19 cellular contexts compared by ENCODE assay signal in the genomic region with DNA sequence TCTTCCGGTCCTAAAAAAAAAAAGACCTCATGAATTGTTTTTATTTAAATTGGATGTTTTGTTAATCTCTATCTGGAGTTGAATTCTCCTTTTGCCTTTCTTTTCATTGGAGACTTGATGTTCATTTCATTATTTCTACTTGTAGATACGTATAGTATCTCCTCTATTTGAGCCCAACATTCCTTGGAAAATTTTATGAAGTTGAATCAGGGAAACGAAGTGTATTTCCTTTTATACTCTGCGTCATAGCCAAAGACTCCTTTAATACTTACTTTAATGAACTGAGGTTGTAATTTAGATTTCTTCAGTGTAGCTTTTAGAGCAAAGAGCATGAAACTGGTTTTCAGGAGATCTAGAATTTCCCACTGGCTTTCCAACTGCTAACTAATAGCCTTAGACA.
DNase-seq lines count a peak whose midpoint lies in the region; ATAC-seq, FAIRE-seq and TF ChIP-seq lines count a peak whose summit lies in the region.
"Had no signal": no experiment of that assay in that cellular context is flagged by ENCODE, and none has a peak within 500 bp of the region (broad histone marks: within the 10 kb centered on the region; RNA-seq: fewer than 3 reads in every experiment).

No MANE protein-coding gene starts in this region.

- H3K27ac ChIP-seq in astrocyte (ENCODE audit: low read depth, low read length) (no peak overlapping the region), thoracic aorta (peak overlapping the region; percentile 54)

- H3K4me1 Mint-ChIP-seq in HFFc6 (ENCODE audit: low read depth) (peaks cover 43% of the 10 kb centered on the region), astrocyte (ENCODE audit: low read depth, unreplicated experiment) (peaks cover 25% of the 10 kb centered on the region), nephron (peaks cover 45% of the 10 kb centered on the region)
- H3K4me1 Mint-ChIP-seq: CD4-positive, alpha-beta memory T cell had no signal

- DNase-seq in HFFc6 (no peak), astrocyte (ENCODE audit: low read depth) (no peak), thoracic aorta (ENCODE audit: low spot score) (no peak), NAMALWA (ENCODE audit: low spot score) (no peak)
- DNase-seq: Calu3; CD4-positive, alpha-beta memory T cell; DMS53; MG63; NCI-H1105; NCI-H1694 treated with DMSO at 0.1 percent for 48 hours; NCI-H446; NCI-H69; NK-92 treated with Interleukin-12 subunit alpha and Interleukin-12 subunit beta, amount 100 ng/mL, for 24 hours; SIG-M5 had no signal

- peak overlapping the region; percentile 16; the same call in 1 of the 2 replicates for H3K4me3 Mint-ChIP-seq in HFFc6
- H3K4me3 Mint-ChIP-seq in astrocyte (ENCODE audit: unreplicated experiment), result no peak overlapping the region
- no peak overlapping the region for H3K4me3 Mint-ChIP-seq in nephron
- H3K4me3 Mint-ChIP-seq: CD4-positive, alpha-beta memory T cell; GM23338 had no signal

- no peaks in the 10 kb centered on the region for H3K27me3 ChIP-seq in astrocyte (ENCODE audit: insufficient read depth, low read length)
- no peaks in the 10 kb centered on the region for H3K27me3 ChIP-seq in thoracic aorta (replicated peaks; ENCODE audit: insufficient read depth)
- H3K27me3 ChIP-seq: MG63 had no signal

- no peaks in the 10 kb centered on the region for H3K9me3 Mint-ChIP-seq in HFFc6
- H3K9me3 Mint-ChIP-seq in astrocyte (ENCODE audit: unreplicated experiment), result peaks cover 12% of the 10 kb centered on the region
- H3K9me3 Mint-ChIP-seq in nephron, result no peaks in the 10 kb centered on the region
- H3K9me3 Mint-ChIP-seq: CD4-positive, alpha-beta memory T cell; GM23338 had no signal

- H3K36me3 Mint-ChIP-seq in HFFc6 (ENCODE audit: low read depth) (no peaks in the 10 kb centered on the region), astrocyte (ENCODE audit: low read depth, unreplicated experiment) (no peaks in the 10 kb centered on the region), nephron (ENCODE audit: low read depth) (peaks cover 37% of the 10 kb centered on the region)
- H3K36me3 Mint-ChIP-seq: CD4-positive, alpha-beta memory T cell had no signal

- H3K27me3 Mint-ChIP-seq in HFFc6 (ENCODE audit: insufficient read depth), result no peaks in the 10 kb centered on the region; the same call in 1 of the 2 replicates
- no peaks in the 10 kb centered on the region for H3K27me3 Mint-ChIP-seq in astrocyte (ENCODE audit: low read depth, unreplicated experiment)
- H3K27me3 Mint-ChIP-seq in nephron (ENCODE audit: low read depth), result no peaks in the 10 kb centered on the region

- no peak overlapping the region for H3K9ac ChIP-seq in astrocyte (ENCODE audit: low read length)

- H3K4me2 ChIP-seq in astrocyte (ENCODE audit: low read length), result peak overlapping the region; percentile 30
- H3K4me2 ChIP-seq: GM23338 had no signal

- no peak overlapping the region for H3K4me3 ChIP-seq in astrocyte (ENCODE audit: insufficient read depth, low read depth, low read length)
- peak overlapping the region; percentile 3 for H3K4me3 ChIP-seq in thoracic aorta
- H3K4me3 ChIP-seq: GM23338, MG63 had no signal

- no peak overlapping the region for H2AFZ ChIP-seq in astrocyte (ENCODE audit: low read depth, low read length)
- H2AFZ ChIP-seq: GM23338 had no signal

- TF ChIP-seq CTCF in HFFc6 (IDR thresholded peaks at IDR 0.05) (no peak), astrocyte (IDR thresholded peaks at IDR 0.05; ENCODE audit: insufficient read depth, low read depth, low read length) (no peak), nephron (IDR thresholded peaks at IDR 0.05; ENCODE audit: unreplicated experiment in 3 of 3) (no peak), thoracic aorta (IDR thresholded peaks at IDR 0.05) (no peak)

- peak; percentile 64 for FAIRE-seq in astrocyte (lab: Jason Lieb, UNC)

- peak overlapping the region; percentile 66; the same call in 1 of the 2 replicates for H3K27ac Mint-ChIP-seq in HFFc6
- no peak overlapping the region for H3K27ac Mint-ChIP-seq in astrocyte (ENCODE audit: unreplicated experiment)
- peak overlapping the region; percentile 4 to 62 (median 50) for H3K27ac Mint-ChIP-seq in nephron
- H3K27ac Mint-ChIP-seq: CD4-positive, alpha-beta memory T cell; GM23338 had no signal

- ATAC-seq in thoracic aorta (ENCODE audit: insufficient number of reproducible peaks, low FRiP score, low read depth) (no peak), GM21360 (IDR thresholded peaks at IDR 0.05; ENCODE audit: unreplicated experiment) (no peak), HG03571 (IDR thresholded peaks at IDR 0.05; ENCODE audit: unreplicated experiment) (no peak)
- ATAC-seq: GM23338, HCT116 had no signal

- H3K4me1 ChIP-seq in astrocyte (ENCODE audit: insufficient read depth, low read length) (peaks cover 24% of the 10 kb centered on the region), thoracic aorta (ENCODE audit: control insufficient read depth in 1 of 2, low read depth in 2 of 2) (peaks cover 19 to 45% of the 10 kb centered on the region in 2 donors)

- no peaks in the 10 kb centered on the region for H3K79me2 ChIP-seq in astrocyte (ENCODE audit: insufficient read depth, low read length)

- H3K36me3 ChIP-seq in astrocyte (ENCODE audit: insufficient read depth, low read length), result no peaks in the 10 kb centered on the region
- no peaks in the 10 kb centered on the region for H3K36me3 ChIP-seq in thoracic aorta
- H3K36me3 ChIP-seq: MG63 had no signal

- H4K20me1 ChIP-seq in astrocyte (ENCODE audit: insufficient read depth, low read length), result no peaks in the 10 kb centered on the region

- H3K9me3 ChIP-seq in astrocyte (ENCODE audit: insufficient read depth, low read depth, low read length), result no peaks in the 10 kb centered on the region
- H3K9me3 ChIP-seq in thoracic aorta, result no peaks in the 10 kb centered on the region
- H3K9me3 ChIP-seq: MG63 had no signal
